In the genomic region with DNA sequence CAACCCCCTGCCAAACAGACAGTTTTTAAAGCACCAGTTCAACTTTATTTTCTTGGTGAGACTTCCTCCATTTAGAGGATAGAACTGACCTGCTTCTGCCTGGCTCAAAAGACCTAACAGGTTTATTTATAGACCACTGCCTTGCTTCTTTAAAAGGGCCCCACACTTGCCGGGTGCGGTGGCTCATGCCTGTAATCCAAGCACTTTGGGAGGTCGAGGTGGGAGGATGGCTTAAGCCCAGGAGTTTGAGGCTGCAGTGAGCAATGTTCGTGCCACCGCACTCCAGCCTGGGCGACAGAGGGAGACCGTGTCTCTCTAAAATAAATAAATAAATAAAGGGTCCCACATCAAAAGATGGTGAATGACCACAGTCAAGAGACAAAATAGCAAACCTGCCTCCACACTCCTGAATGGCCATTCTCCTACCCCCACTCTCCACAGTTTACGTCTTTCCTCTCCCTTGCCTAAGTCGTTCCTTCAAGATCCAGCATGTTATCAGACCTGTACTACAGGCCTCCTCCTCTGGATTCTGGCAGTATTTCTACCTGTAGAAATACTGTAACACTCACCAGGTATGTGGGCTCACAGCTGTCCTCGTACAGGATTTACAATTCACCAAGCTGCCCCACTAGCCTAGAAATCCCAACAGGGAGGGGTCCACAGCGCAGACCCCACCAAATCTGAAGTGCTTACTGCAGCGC, we compare ENCODE assay signal across 18 cellular contexts.
A peak's percentile ranks its signal among the peaks of the same experiment; 100 is the strongest.
DNase-seq lines count a peak whose midpoint lies in the region; ATAC-seq and TF ChIP-seq lines count a peak whose summit lies in the region.
"Had no signal": no experiment of that assay in that cellular context is flagged by ENCODE, and none has a peak within 500 bp of the region (broad histone marks: within the 10 kb centered on the region; RNA-seq: fewer than 3 reads in every experiment).

No MANE protein-coding gene starts in this region.

- peak; percentile 29 for DNase-seq in G401 (ENCODE audit: low spot score)
- peak; percentile 39 for DNase-seq in MV-4-11 (lab: John Stamatoyannopoulos, UW)
- no peak for DNase-seq in esophagus muscularis mucosa (ENCODE audit: extremely low spot score)
- no peak for DNase-seq in psoas muscle
- DNase-seq in germinal center (ENCODE audit: low spot score), result no peak
- DNase-seq in NCI-H146 (lab: John Stamatoyannopoulos, UW), result no peak
- DNase-seq: activated CD4-positive, alpha-beta T cell treated with anti-CD3 and anti-CD28 coated beads, Interleukin-2, amount 50 U/mL, for 4 hours; activated naive CD8-positive, alpha-beta T cell treated with anti-CD3 and anti-CD28 coated beads, Interleukin-2, amount 10 ng/mL, durations not matched to agents 7 days and 5 days; activated T-cell treated with anti-CD3 and anti-CD28 coated beads, Interleukin-2, amount 50 U/mL, for 72 hours; cerebellar nuclear complex; GF-D8; immature natural killer cell; NCI-H1417 treated with DMSO at 0.1 percent for 48 hours; NCI-H345; SK-N-SH had no signal

- 68% methylated on average over 12 of the region's 12 CpGs for WGBS in esophagus muscularis mucosa
- 47 to 65% (median 51%) methylated on average over 12 of the region's 12 CpGs for WGBS in psoas muscle, 3 donors

- no peak for TF ChIP-seq EP300 in esophagus muscularis mucosa (IDR thresholded peaks at IDR 0.05)

- no peaks in the 10 kb centered on the region for H3K27me3 ChIP-seq in esophagus muscularis mucosa
- H3K27me3 ChIP-seq in psoas muscle (ENCODE audit: insufficient read depth in 3 of 3, low read length in 2 of 3), result no peaks in the 10 kb centered on the region

- no peak overlapping the region for H3K4me3 ChIP-seq in esophagus muscularis mucosa
- H3K4me3 ChIP-seq in psoas muscle, result no peak overlapping the region
- H3K4me3 ChIP-seq: K562 had no signal

- in situ Hi-C loops in G401 (cut with HindIII; ENCODE audit: low sequenced_read_pairs), result no loop called here

- H3K4me1 ChIP-seq in esophagus muscularis mucosa, result peaks cover 29 to 57% (median 44%) of the 10 kb centered on the region in 4 donors
- peaks cover 39% of the 10 kb centered on the region for H3K4me1 ChIP-seq in psoas muscle

- intact Hi-C loops in esophagus muscularis mucosa (cut with DNase I) (no loop called here), psoas muscle (cut with DNase I) (no loop called here)

- H3K36me3 ChIP-seq in esophagus muscularis mucosa, result peaks cover 0 to 13% (median 0%) of the 10 kb centered on the region in 4 donors
- no peaks in the 10 kb centered on the region for H3K36me3 ChIP-seq in psoas muscle (ENCODE audit: insufficient read depth in 1 of 2, low read depth in 1 of 2)

- H3K27ac ChIP-seq in esophagus muscularis mucosa (replicated peaks in 1 of 4) (peak overlapping the region; percentile 40 to 92 (median 61)), psoas muscle (peak overlapping the region; percentile 58)

- H3K9me3 ChIP-seq in esophagus muscularis mucosa (no peaks in the 10 kb centered on the region), psoas muscle (no peaks in the 10 kb centered on the region)
- H3K9me3 ChIP-seq: SK-N-SH had no signal

- ATAC-seq in psoas muscle (peak; percentile 58 to 83 (median 71)), HG03439 (IDR thresholded peaks at IDR 0.05; ENCODE audit: unreplicated experiment) (no peak), GM19395 (IDR thresholded peaks at IDR 0.05; ENCODE audit: unreplicated experiment) (no peak)
- ATAC-seq: activated T-cell treated with anti-CD3 and anti-CD28 coated beads, Interleukin-2, amount 50 U/mL, for 72 hours; K562 had no signal

- TF ChIP-seq POLR2A in esophagus muscularis mucosa (IDR thresholded peaks at IDR 0.05; ENCODE audit: low read depth), result no peak

- TF ChIP-seq CTCF in esophagus muscularis mucosa (IDR thresholded peaks at IDR 0.05) (no peak), psoas muscle (IDR thresholded peaks at IDR 0.05) (no peak)

Comparison
In these comparisons a context has a peak if more than half of its experiments do, and no peak if none do; other contexts are left out.
1. DNase-seq: peak in G401 (single experiment) and MV-4-11 (single experiment); none in esophagus muscularis mucosa (single experiment), psoas muscle (0 of 2), germinal center (single experiment) and NCI-H146 (single experiment).
2. ATAC-seq: peak in psoas muscle (4 of 4); none in HG03439 (single experiment) and GM19395 (single experiment).